In the genomic region with DNA sequence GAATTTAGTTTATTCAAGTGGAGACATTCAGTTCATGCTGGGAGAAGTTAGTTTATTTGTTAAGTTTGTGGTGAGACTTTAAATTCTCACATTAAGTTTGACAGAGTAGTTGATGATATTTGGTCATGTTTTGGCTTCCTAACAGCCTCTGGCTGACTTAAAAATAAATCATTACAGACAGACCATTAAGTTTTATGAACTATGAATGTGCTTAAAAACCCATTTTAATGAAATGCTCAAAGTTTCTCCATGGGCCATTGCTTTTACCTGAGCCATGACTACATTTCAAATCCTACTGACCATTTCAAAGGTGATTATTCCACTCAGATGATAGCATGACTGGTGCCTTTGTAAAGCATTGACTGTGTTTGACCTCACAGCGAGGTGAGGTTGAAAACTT, we compare ENCODE assay signal across 13 cellular contexts.
A peak's percentile ranks its signal among the peaks of the same experiment; 100 is the strongest.
DNase-seq lines count a peak whose midpoint lies in the region; TF ChIP-seq lines count a peak whose summit lies in the region.
"Had no signal": no experiment of that assay in that cellular context is flagged by ENCODE, and none has a peak within 500 bp of the region (broad histone marks: within the 10 kb centered on the region; RNA-seq: fewer than 3 reads in every experiment).

No MANE protein-coding gene starts in this region.

- CTCF ChIA-PET in MCF 10A (lab: Yijun Ruan, JAX): no interaction called here

- H3K4me3 Mint-ChIP-seq in MCF 10A (ENCODE audit: unreplicated experiment): no peak overlapping the region
- H3K4me3 Mint-ChIP-seq: CD4-positive, alpha-beta T cell; HFFc6 had no signal

- H3K4me3 ChIP-seq in fibroblast of villous mesenchyme (ENCODE audit: low read depth, low read length): no peak overlapping the region
- H3K4me3 ChIP-seq: GM23248, HAP-1 had no signal

- POLR2A ChIA-PET in MCF 10A (lab: Yijun Ruan, JAX): no interaction called here

- no TSS peak for BruUV-seq in MCF 10A (replicated peaks; lab: Mats Ljungman, UMichigan)

- intact Hi-C loops in MCF 10A (cut with micrococcal nuclease): no loop called here

- peak; percentile 31 for DNase-seq in DMS79 treated with DMSO at 0.1 percent for 48 hours (lab: John Stamatoyannopoulos, UW)
- peak; percentile 6 for DNase-seq in NCI-H69 (lab: John Stamatoyannopoulos, UW)
- peak; percentile 42 for DNase-seq in fibroblast of villous mesenchyme (ENCODE audit: low read depth)
- DNase-seq in renal cortical epithelial cell (ENCODE audit: low read depth): peak; percentile 88
- no peak for DNase-seq in D341Med (ENCODE audit: low spot score)
- DNase-seq in NCI-H1436 treated with DMSO at 0.1 percent for 48 hours (lab: John Stamatoyannopoulos, UW): no peak
- no peak for DNase-seq in MCF 10A (ENCODE audit: unreplicated experiment)
- DNase-seq: AML-193; Caco-2; CD4-positive, alpha-beta T cell; GM23248; HFFc6 had no signal

- no peak overlapping the region for H3K27ac Mint-ChIP-seq in MCF 10A (ENCODE audit: low read depth, unreplicated experiment)
- H3K27ac Mint-ChIP-seq: CD4-positive, alpha-beta T cell; HFFc6 had no signal

- H3K9me3 Mint-ChIP-seq in MCF 10A (ENCODE audit: unreplicated experiment): no peaks in the 10 kb centered on the region
- H3K9me3 Mint-ChIP-seq: CD4-positive, alpha-beta T cell; HFFc6 had no signal

- TF ChIP-seq CTCF in fibroblast of villous mesenchyme (IDR thresholded peaks at IDR 0.05; ENCODE audit: insufficient read depth, low read depth, low read length) (no peak), MCF 10A (IDR thresholded peaks at IDR 0.05; ENCODE audit: unreplicated experiment) (no peak)

- no peaks in the 10 kb centered on the region for H3K36me3 Mint-ChIP-seq in MCF 10A (ENCODE audit: insufficient read depth, unreplicated experiment)

- H3K27me3 Mint-ChIP-seq in MCF 10A (ENCODE audit: insufficient read depth, unreplicated experiment): no peaks in the 10 kb centered on the region

- no peaks in the 10 kb centered on the region for H3K4me1 Mint-ChIP-seq in MCF 10A (ENCODE audit: insufficient read depth, unreplicated experiment)

Comparison
In these comparisons a context has a peak if more than half of its experiments do, and no peak if none do; other contexts are left out.
1. DNase-seq: peak in DMS79 treated with DMSO at 0.1 percent for 48 hours (single experiment), NCI-H69 (single experiment), fibroblast of villous mesenchyme (single experiment) and renal cortical epithelial cell (single experiment); none in D341Med (single experiment), NCI-H1436 treated with DMSO at 0.1 percent for 48 hours (single experiment) and MCF 10A (single experiment).